ENCODE assay signal across 8 cellular contexts in the genomic region with DNA sequence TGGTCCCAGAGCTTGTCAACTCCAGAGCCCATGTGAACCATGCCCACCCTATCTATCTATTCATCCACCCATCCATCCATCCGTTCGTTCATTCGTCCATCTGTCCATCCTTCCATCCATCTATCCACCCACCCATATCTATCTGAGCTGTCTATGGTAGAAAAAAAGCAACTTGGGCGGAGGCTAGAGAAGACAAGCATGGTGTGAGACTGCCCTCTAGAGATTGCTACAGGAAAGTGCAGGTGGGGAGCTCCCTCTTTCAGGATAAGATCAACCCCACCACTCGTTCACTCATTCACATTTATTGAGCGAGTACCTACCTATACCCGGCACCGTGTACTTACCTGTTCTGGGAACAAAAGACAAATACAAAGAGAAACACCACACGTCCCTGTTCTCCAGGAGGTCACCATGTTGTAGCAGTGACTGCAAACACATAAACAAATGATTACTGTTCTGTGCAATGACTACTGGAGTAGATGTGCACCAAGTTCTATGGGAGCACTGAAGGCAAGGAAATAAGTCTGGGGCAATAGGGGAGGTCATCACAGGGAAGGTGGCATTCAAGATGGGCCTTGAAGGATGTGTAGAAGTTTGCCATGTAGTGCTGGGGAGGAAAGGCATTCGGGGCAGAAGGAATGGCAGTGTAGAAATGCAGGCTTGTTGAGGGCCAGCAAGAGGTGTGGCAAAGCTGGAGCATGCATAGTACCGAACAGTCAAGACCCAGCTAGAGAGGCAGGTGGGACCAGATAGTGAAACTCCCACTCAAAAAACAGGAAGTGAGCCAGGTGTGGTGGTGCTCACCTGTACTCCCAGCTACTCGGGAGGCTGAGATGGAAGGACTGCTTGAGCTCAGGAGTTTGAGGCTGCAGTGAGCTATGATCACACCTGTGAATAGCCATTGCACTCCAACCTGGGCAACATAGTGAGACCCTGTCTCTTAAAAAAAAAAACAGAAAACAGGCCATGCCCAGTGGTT. TPM values are rescaled to one million over a fixed set of nuclear protein-coding genes. Genes with fewer than 3 reads are reported as not detected.
DNase-seq lines count a peak whose midpoint lies in the region; ATAC-seq, FAIRE-seq and TF ChIP-seq lines count a peak whose summit lies in the region.

No MANE protein-coding gene starts in this region.

- no peaks in the 10 kb centered on the region for H3K36me3 ChIP-seq in ascending aorta
- H3K36me3 ChIP-seq in hepatocyte (replicated peaks; ENCODE audit: insufficient read depth, low read depth): no peaks in the 10 kb centered on the region
- H3K36me3 ChIP-seq in small intestine (ENCODE audit: control insufficient read depth in 2 of 2, insufficient read depth in 2 of 2, low read length in 2 of 2): no peaks in the 10 kb centered on the region

- FAIRE-seq in small intestine (lab: Jason Lieb, UNC): no peak

- H3K79me2 ChIP-seq in hepatocyte: no peaks in the 10 kb centered on the region

- peak; percentile 90 to 92 (median 92) for TF ChIP-seq CTCF in ascending aorta (IDR thresholded peaks at IDR 0.05)
- TF ChIP-seq CTCF in hepatocyte (IDR thresholded peaks at IDR 0.05; ENCODE audit: poor library complexity): peak; percentile 88

- H3K4me1 ChIP-seq in ascending aorta: no peaks in the 10 kb centered on the region
- H3K4me1 ChIP-seq in hepatocyte (ENCODE audit: insufficient read depth): peaks cover 1% of the 10 kb centered on the region
- no peaks in the 10 kb centered on the region for H3K4me1 ChIP-seq in small intestine (ENCODE audit: control insufficient read depth in 2 of 2, insufficient read depth in 1 of 2, low read depth in 1 of 2, low read length in 1 of 2)

- no peak overlapping the region for H3K27ac ChIP-seq in ascending aorta
- no peak overlapping the region for H3K27ac ChIP-seq in hepatocyte
- H3K27ac ChIP-seq in small intestine (ENCODE audit: low read depth in 1 of 2, low read length in 1 of 2): no peak overlapping the region

- no peak overlapping the region for H3K4me2 ChIP-seq in hepatocyte

- H3K9me2 ChIP-seq in hepatocyte (replicated peaks; ENCODE audit: insufficient read depth): no peaks in the 10 kb centered on the region

- no peaks in the 10 kb centered on the region for H3K27me3 ChIP-seq in ascending aorta
- H3K27me3 ChIP-seq in hepatocyte: no peaks in the 10 kb centered on the region
- no peaks in the 10 kb centered on the region for H3K27me3 ChIP-seq in small intestine (ENCODE audit: control insufficient read depth in 2 of 2, insufficient read depth in 2 of 2, low read length in 2 of 2)

- 25% methylated on average over 12 of the region's 12 CpGs for WGBS in hepatocyte (ENCODE audit: low lambda C conversion rate, missing lambda C conversion rate)
- WGBS in small intestine, 3 donors: 17 to 22% (median 19%) methylated on average over 12 of the region's 12 CpGs

- ATAC-seq in GM18520 (IDR thresholded peaks at IDR 0.05; ENCODE audit: unreplicated experiment): peak; percentile 43
- ATAC-seq in GM21825 (IDR thresholded peaks at IDR 0.05; ENCODE audit: unreplicated experiment): no peak

- intact Hi-C loops in ascending aorta (cut with DNase I): loop anchor here (1.0 to 2.0 kb wide), 3 partner anchors 64 to 154 kb away; no protein-coding TSS in a partner anchor

- peak; percentile 39 for DNase-seq in 8988T
- peak; percentile 45 for DNase-seq in NCI-H2029 (lab: John Stamatoyannopoulos, UW)
- peak in 4 of 5 experiments; percentile 21 to 72 (median 41) for DNase-seq in T-helper 2 cell
- no peak for DNase-seq in ascending aorta (ENCODE audit: low spot score in 2 of 2)
- peak; percentile 81 for DNase-seq in hepatocyte (ENCODE audit: low spot score)
- peak; percentile 77 for DNase-seq in small intestine

- no peaks in the 10 kb centered on the region for H4K20me1 ChIP-seq in hepatocyte (ENCODE audit: insufficient read depth, poor library complexity, severe bottlenecking)

- no peak overlapping the region for H2AFZ ChIP-seq in hepatocyte

- H3K9me3 ChIP-seq in ascending aorta: no peaks in the 10 kb centered on the region
- H3K9me3 ChIP-seq in hepatocyte (ENCODE audit: low read depth): no peaks in the 10 kb centered on the region
- no peaks in the 10 kb centered on the region for H3K9me3 ChIP-seq in small intestine (ENCODE audit: control insufficient read depth, low read depth)

- H3K4me3 ChIP-seq in ascending aorta (no peak overlapping the region), hepatocyte (no peak overlapping the region), small intestine (ENCODE audit: low read depth in 1 of 2, low read length in 2 of 2) (no peak overlapping the region)

RNA-seq across cellular contexts. Expression of a gene that starts 13.4 kb away (rescaled TPM):
- total RNA-seq in ascending aorta (173 TPM), hepatocyte (91.6 and 107 TPM in 2 replicates)
- polyA plus RNA-seq in hepatocyte (197 and 223 TPM in 2 replicates), small intestine (100 to 1,000 TPM; 376 to 579 (median 500) TPM)

RNA-seq across cellular contexts. Expression of a gene that starts 29.0 kb away (rescaled TPM):
- total RNA-seq in ascending aorta (68.8 TPM), hepatocyte (62.3 and 63.3 TPM in 2 replicates)
- polyA plus RNA-seq in hepatocyte (66.7 and 73.7 TPM in 2 replicates), small intestine (10 to 100 TPM; 39.1 to 45.5 (median 41.9) TPM)

RNA-seq across cellular contexts. Expression of a gene that starts 48.4 kb away (rescaled TPM):
- 34.9 TPM for total RNA-seq in ascending aorta
- 68.8 and 76.3 TPM in 2 replicates for total RNA-seq in hepatocyte
- 63.4 and 79.2 TPM in 2 replicates for polyA plus RNA-seq in hepatocyte
- 10 to 100 TPM; 72.1 to 88.1 (median 87.4) TPM for polyA plus RNA-seq in small intestine

Comparison
In these comparisons a context has a peak if more than half of its experiments do, and no peak if none do; other contexts are left out.
1. DNase-seq: peak in 8988T (single experiment), NCI-H2029 (single experiment), T-helper 2 cell (4 of 5), hepatocyte (single experiment) and small intestine (single experiment); none in ascending aorta (0 of 2).